ENCODE assay signal across 1 cellular context in genomic region chr17:31094600-31095238, GRCh38.
TF ChIP-seq lines count a peak whose summit lies in the region.

NF1 (plus strand) TSS chr17:31094977; CDS start chr17:31095310, 333 bp downstream.

TF ChIP-seq in HCT116, 20 proteins besides CTCF, POLR2A, EP300 and RAD21 (continued from another document):
- TF ChIP-seq MAX (IDR thresholded peaks at IDR 0.05) = no peak
